23 cellular contexts compared by ENCODE assay signal in the genomic region with DNA sequence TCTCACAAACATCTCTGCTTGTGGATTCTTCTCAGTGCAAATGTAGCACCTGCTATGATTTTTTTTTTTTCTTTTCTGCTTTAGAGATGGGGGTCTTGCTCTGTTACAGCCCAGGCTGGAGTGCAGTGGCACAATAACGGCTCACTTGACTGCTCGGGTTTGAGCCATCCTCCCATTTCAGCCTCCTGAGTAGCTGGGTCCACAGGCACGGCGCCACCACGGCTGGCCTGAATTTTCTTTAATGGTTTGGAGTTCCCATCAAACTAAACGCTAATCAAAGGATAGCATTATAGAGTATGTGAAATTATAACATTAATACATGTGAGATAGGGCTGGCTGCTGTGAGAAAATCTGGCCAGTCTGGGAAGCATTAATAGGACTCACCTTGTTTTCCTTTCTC. TPM values are rescaled to one million over a fixed set of nuclear protein-coding genes. Genes with fewer than 3 reads are reported as not detected.
DNase-seq lines count a peak whose midpoint lies in the region; ATAC-seq and TF ChIP-seq lines count a peak whose summit lies in the region.
"Had no signal": no experiment of that assay in that cellular context is flagged by ENCODE, and none has a peak within 500 bp of the region (broad histone marks: within the 10 kb centered on the region; RNA-seq: fewer than 3 reads in every experiment).

No MANE protein-coding gene starts in this region.

- peak; percentile 12 to 14 for ATAC-seq in activated naive CD4-positive, alpha-beta T cell treated with anti-CD3 and anti-CD28 coated beads, Interleukin-2, amount 50 U/mL, for 72 hours
- ATAC-seq in DND-41 (ENCODE audit: insufficient read depth, low read depth) (peak; percentile 10; the same call in 1 of the 3 replicates), psoas muscle (peak in 3 of 4 donors; percentile 2 to 40 (median 4))
- ATAC-seq in central memory CD8-positive, alpha-beta T cell (replicated peaks; ENCODE audit: extremely low read depth, poor library complexity, severe bottlenecking), result no peak

- no peaks in the 10 kb centered on the region for H3K9me3 Mint-ChIP-seq in activated naive CD4-positive, alpha-beta T cell treated with anti-CD3 and anti-CD28 coated beads, Interleukin-2, amount 50 U/mL, for 72 hours
- H3K9me3 Mint-ChIP-seq in activated naive CD4-positive, alpha-beta T cell treated with anti-CD3 and anti-CD28 coated beads for 36 hours, result no peaks in the 10 kb centered on the region
- no peaks in the 10 kb centered on the region for H3K9me3 Mint-ChIP-seq in central memory CD8-positive, alpha-beta T cell
- H3K9me3 Mint-ChIP-seq: activated B cell treated with CpG ODN at 0.5 μM for 24 hours; activated T-cell treated with anti-CD3 and anti-CD28 coated beads, Interleukin-2, amount 50 U/mL, for 24 hours had no signal

- H3K4me1 Mint-ChIP-seq in activated naive CD4-positive, alpha-beta T cell treated with anti-CD3 and anti-CD28 coated beads for 36 hours (ENCODE audit: low read depth), result no peaks in the 10 kb centered on the region
- H3K4me1 Mint-ChIP-seq in central memory CD8-positive, alpha-beta T cell, result peaks cover 5% of the 10 kb centered on the region

- no peaks in the 10 kb centered on the region for H3K9me3 ChIP-seq in DND-41 (ENCODE audit: insufficient read depth, low read length, severe bottlenecking)
- H3K9me3 ChIP-seq in psoas muscle, result no peaks in the 10 kb centered on the region
- H3K9me3 ChIP-seq: BE2C, body of pancreas, neutrophil, SK-N-SH, tibial nerve had no signal

- H3K4me3 Mint-ChIP-seq in activated naive CD4-positive, alpha-beta T cell treated with anti-CD3 and anti-CD28 coated beads for 36 hours, result no peak overlapping the region
- no peak overlapping the region for H3K4me3 Mint-ChIP-seq in central memory CD8-positive, alpha-beta T cell
- H3K4me3 Mint-ChIP-seq: activated B cell treated with CpG ODN at 0.5 μM for 24 hours; activated T-cell treated with anti-CD3 and anti-CD28 coated beads, Interleukin-2, amount 50 U/mL, for 24 hours had no signal

- H3K27me3 Mint-ChIP-seq in activated naive CD4-positive, alpha-beta T cell treated with anti-CD3 and anti-CD28 coated beads for 36 hours (ENCODE audit: low read depth), result peaks cover 2% of the 10 kb centered on the region
- no peaks in the 10 kb centered on the region for H3K27me3 Mint-ChIP-seq in central memory CD8-positive, alpha-beta T cell

- peaks cover 5 to 10% of the 10 kb centered on the region in 2 donors for H3K36me3 Mint-ChIP-seq in activated naive CD4-positive, alpha-beta T cell treated with anti-CD3 and anti-CD28 coated beads, Interleukin-2, amount 50 U/mL, for 72 hours
- H3K36me3 Mint-ChIP-seq in activated naive CD4-positive, alpha-beta T cell treated with anti-CD3 and anti-CD28 coated beads for 36 hours (ENCODE audit: low read depth), result peaks cover 14% of the 10 kb centered on the region
- peaks cover 16% of the 10 kb centered on the region for H3K36me3 Mint-ChIP-seq in central memory CD8-positive, alpha-beta T cell (ENCODE audit: insufficient read depth)

- H3K36me3 ChIP-seq in DND-41 (ENCODE audit: insufficient read depth, low read length) (peaks cover 19% of the 10 kb centered on the region), psoas muscle (ENCODE audit: insufficient read depth in 1 of 2, low read depth in 1 of 2) (peaks cover 0 to 28% of the 10 kb centered on the region in 2 donors)
- H3K36me3 ChIP-seq: BE2C had no signal

- 72 to 81% (median 76%) methylated on average over 6 of the region's 6 CpGs for WGBS in psoas muscle, 3 donors

- H2AFZ ChIP-seq in DND-41 (ENCODE audit: low read depth, low read length), result no peak overlapping the region

- H3K4me1 ChIP-seq in DND-41 (ENCODE audit: insufficient read depth, low read length) (no peaks in the 10 kb centered on the region), psoas muscle (no peaks in the 10 kb centered on the region)
- H3K4me1 ChIP-seq: body of pancreas had no signal

- no peaks in the 10 kb centered on the region for H3K79me2 ChIP-seq in DND-41 (ENCODE audit: insufficient read depth, low read length)

- H3K4me2 ChIP-seq in DND-41 (ENCODE audit: insufficient read depth, low read length), result no peak overlapping the region
- H3K4me2 ChIP-seq: SK-N-SH had no signal

- no peaks in the 10 kb centered on the region for H4K20me1 ChIP-seq in DND-41 (ENCODE audit: insufficient read depth, low read length)

- H3K4me3 ChIP-seq in DND-41 (ENCODE audit: low read depth in 1 of 2, low read length in 2 of 2), result no peak overlapping the region
- H3K4me3 ChIP-seq in psoas muscle, result no peak overlapping the region
- H3K4me3 ChIP-seq: body of pancreas, dorsolateral prefrontal cortex, tibial nerve had no signal

- TF ChIP-seq CTCF in DND-41 (IDR thresholded peaks at IDR 0.05; ENCODE audit: borderline replicate concordance, extremely low read depth, low read length, poor library complexity, severe bottlenecking) (no peak), psoas muscle (IDR thresholded peaks at IDR 0.05) (no peak)

- no peak for DNase-seq in activated naive CD4-positive, alpha-beta T cell treated with anti-CD3 and anti-CD28 coated beads, Interleukin-2, amount 50 U/mL, for 72 hours (ENCODE audit: low spot score in 2 of 2)
- no peak for DNase-seq in activated naive CD4-positive, alpha-beta T cell treated with anti-CD3 and anti-CD28 coated beads for 36 hours
- DNase-seq in DND-41 (no peak), psoas muscle (no peak)
- no peak for DNase-seq in central memory CD8-positive, alpha-beta T cell (ENCODE audit: low spot score in 2 of 2)
- no peak for DNase-seq in stimulated activated CD4-positive, alpha-beta T cell treated with anti-CD3 and anti-CD28 coated beads, Interleukin-4, amount 100 ng/mL, for 4 hours
- no peak for DNase-seq in stimulated activated naive CD4-positive, alpha-beta T cell treated with Interleukin-2 at 50 U/mL for 16 hours (lab: John Stamatoyannopoulos, UW)
- DNase-seq: ACHN; activated B cell treated with CpG ODN at 0.5 μM for 24 hours; activated effector memory CD4-positive, alpha-beta T cell treated with anti-CD3 and anti-CD28 coated beads, Interleukin-2, amount 50 U/mL, for 16 hours; BE2C; DMS79 treated with DMSO at 0.1 percent for 48 hours; dorsolateral prefrontal cortex; GF-D8; Kasumi-1; NCI-H1436 treated with DMSO at 0.1 percent for 48 hours; NCI-H2107; NCI-H446; SK-N-SH had no signal

- intact Hi-C loops in activated naive CD4-positive, alpha-beta T cell treated with anti-CD3 and anti-CD28 coated beads for 36 hours (cut with micrococcal nuclease), result loop anchor here (5.0 kb wide), 1 partner anchor 922 kb away; no protein-coding TSS in a partner anchor
- intact Hi-C loops in psoas muscle (cut with DNase I), result loop anchor here in 1 of 2 donors (5.0 to 10.0 kb wide), 3 partner anchors 367 to 642 kb away; partner anchors contain the start of gene CTH

- no peaks in the 10 kb centered on the region for H3K27me3 ChIP-seq in DND-41 (ENCODE audit: insufficient read depth, low read length, poor library complexity)
- H3K27me3 ChIP-seq in psoas muscle (ENCODE audit: insufficient read depth in 3 of 3, low read length in 2 of 3), result no peaks in the 10 kb centered on the region
- H3K27me3 ChIP-seq: BE2C, body of pancreas, tibial nerve had no signal

- H3K9ac ChIP-seq in DND-41 (ENCODE audit: low read depth, low read length), result no peak overlapping the region
- H3K9ac ChIP-seq: SK-N-SH had no signal

- H3K27ac ChIP-seq in DND-41 (ENCODE audit: low read length) (no peak overlapping the region), psoas muscle (no peak overlapping the region)
- H3K27ac ChIP-seq: body of pancreas, dorsolateral prefrontal cortex, neutrophil, tibial nerve had no signal

- peak overlapping the region in 1 of 2 donors; percentile 46 for H3K27ac Mint-ChIP-seq in activated naive CD4-positive, alpha-beta T cell treated with anti-CD3 and anti-CD28 coated beads, Interleukin-2, amount 50 U/mL, for 72 hours
- H3K27ac Mint-ChIP-seq in activated naive CD4-positive, alpha-beta T cell treated with anti-CD3 and anti-CD28 coated beads for 36 hours, result no peak overlapping the region
- H3K27ac Mint-ChIP-seq in central memory CD8-positive, alpha-beta T cell (ENCODE audit: low read depth), result peak overlapping the region; percentile 25
- H3K27ac Mint-ChIP-seq: activated B cell treated with CpG ODN at 0.5 μM for 24 hours; activated T-cell treated with anti-CD3 and anti-CD28 coated beads, Interleukin-2, amount 50 U/mL, for 24 hours had no signal

- CTCF ChIA-PET in activated naive CD4-positive, alpha-beta T cell treated with anti-CD3 and anti-CD28 coated beads for 36 hours (lab: Charles Lee), result no interaction called here

RNA-seq across cellular contexts. Expression of gene PTGER3, which starts 7.2 kb away (rescaled TPM):
- under 1 TPM in 1 of 2 donors, not detected in 1; 0.18 TPM for total RNA-seq in activated naive CD4-positive, alpha-beta T cell treated with anti-CD3 and anti-CD28 coated beads, Interleukin-2, amount 50 U/mL, for 72 hours
- under 1 TPM in 1 of 2 experiments, not detected in 1; 0.05 TPM for total RNA-seq in activated naive CD4-positive, alpha-beta T cell treated with anti-CD3 and anti-CD28 coated beads for 36 hours
- total RNA-seq in psoas muscle, result under 1 TPM; 0.28 to 0.79 (median 0.48) TPM
- polyA plus RNA-seq in psoas muscle, result under 1 TPM; 0.24 to 0.68 (median 0.30) TPM

RNA-seq across cellular contexts. Expression of gene ZRANB2, which starts 26.0 kb away (rescaled TPM):
- 100 to 1,000 TPM; 103 to 120 TPM for total RNA-seq in activated naive CD4-positive, alpha-beta T cell treated with anti-CD3 and anti-CD28 coated beads, Interleukin-2, amount 50 U/mL, for 72 hours
- 100 to 1,000 TPM; 107 to 114 TPM for total RNA-seq in activated naive CD4-positive, alpha-beta T cell treated with anti-CD3 and anti-CD28 coated beads for 36 hours
- 10 to 100 TPM; 30.6 to 56.7 (median 44.3) TPM for total RNA-seq in psoas muscle
- 10 to 100 TPM; 28.2 to 64.5 (median 30.0) TPM for polyA plus RNA-seq in psoas muscle
